ENCODE assay signal across 24 cellular contexts in the genomic region with DNA sequence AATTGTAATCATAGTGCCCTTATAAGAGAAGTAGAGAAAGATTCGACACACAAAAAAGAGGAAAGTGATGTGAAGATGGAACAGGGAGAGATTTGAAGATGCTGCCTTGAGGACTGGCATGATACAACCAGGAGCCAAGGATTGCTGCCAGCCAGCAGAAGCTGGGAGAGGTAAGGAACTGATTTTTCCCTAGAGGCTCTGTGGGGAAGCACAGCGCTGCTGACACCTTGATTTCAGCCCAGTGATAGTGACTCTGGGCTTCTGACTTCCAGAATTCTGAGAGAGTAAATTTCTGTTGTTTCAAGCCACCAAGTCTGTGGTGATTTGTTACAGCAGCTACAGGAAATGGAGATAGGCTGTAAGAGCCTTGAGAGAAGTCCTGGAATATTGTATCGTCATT.
DNase-seq lines count a peak whose midpoint lies in the region; ATAC-seq, FAIRE-seq and TF ChIP-seq lines count a peak whose summit lies in the region.
"Had no signal": no experiment of that assay in that cellular context is flagged by ENCODE, and none has a peak within 500 bp of the region (broad histone marks: within the 10 kb centered on the region; RNA-seq: fewer than 3 reads in every experiment).

No MANE protein-coding gene starts in this region.

- H3K4me3 ChIP-seq in HepG2 (replicated peaks in 1 of 3; ENCODE audit: insufficient read depth in 1 of 3, low read depth in 2 of 3, low read length in 3 of 3): no peak overlapping the region
- no peak overlapping the region for H3K4me3 ChIP-seq in right lobe of liver
- H3K4me3 ChIP-seq in WERI-Rb-1 (ENCODE audit: low read depth, low read length): no peak overlapping the region

- H3K9me3 ChIP-seq in HepG2 (ENCODE audit: low read length) (no peaks in the 10 kb centered on the region), right lobe of liver (no peaks in the 10 kb centered on the region), WERI-Rb-1 (ENCODE audit: severe bottlenecking) (no peaks in the 10 kb centered on the region)
- H3K9me3 ChIP-seq: Caco-2 had no signal

- DNase-seq in HepG2 (ENCODE audit: low spot score): no peak
- DNase-seq in right lobe of liver: no peak
- no peak for DNase-seq in WERI-Rb-1
- peak; percentile 24 for DNase-seq in iPS-NIHi7 (ENCODE audit: extremely low spot score)
- DNase-seq in NCI-H2029 treated with DMSO at 0.1 percent for 48 hours (lab: John Stamatoyannopoulos, UW): no peak
- DNase-seq: Caco-2; CD4-positive, CD25-positive, alpha-beta regulatory T cell; DMS 273 treated with DMSO at 0.1 percent for 48 hours; DMS79 treated with DMSO at 0.1 percent for 48 hours; GOT3; HFFc6; NCI-H1092 treated with DMSO at 0.1 percent for 48 hours; NCI-H1436 treated with DMSO at 0.1 percent for 48 hours; NCI-H1930; NCI-H226; NCI-H524; NCI-H774; PC-3; Right ventricle myocardium superior had no signal

- intact Hi-C loops in HepG2 (cut with micrococcal nuclease; ENCODE audit: unreplicated experiment): no loop called here
- intact Hi-C loops in right lobe of liver (cut with DNase I): no loop called here

- TF ChIP-seq POLR2A in HepG2 (IDR thresholded peaks at IDR 0.05; ENCODE audit: insufficient read depth in 1 of 2, low read depth in 2 of 2, low read length in 2 of 2): no peak
- TF ChIP-seq POLR2A in right lobe of liver (IDR thresholded peaks at IDR 0.05): no peak

- no peaks in the 10 kb centered on the region for H3K36me3 ChIP-seq in HepG2 (replicated peaks in 1 of 2; ENCODE audit: control insufficient read depth in 1 of 2, insufficient read depth in 2 of 2, low read length in 2 of 2)
- H3K36me3 ChIP-seq in right lobe of liver: no peaks in the 10 kb centered on the region
- no peaks in the 10 kb centered on the region for H3K36me3 ChIP-seq in WERI-Rb-1

- in situ Hi-C loops in HepG2 (cut with HindIII; ENCODE audit: extremely low pct_ligation_motif_present, low pct_unique_long_range_greater_than_20kb): no loop called here

- BruUV-seq in HepG2 (replicated peaks; lab: Mats Ljungman, UMichigan): no TSS peak

- POLR2A ChIA-PET in HepG2 (lab: Yijun Ruan, JAX): no interaction called here

- no peak for TF ChIP-seq CTCF in HepG2 (CRISPR knock-in tag; IDR thresholded peaks at IDR 0.05)
- TF ChIP-seq CTCF in right lobe of liver (IDR thresholded peaks at IDR 0.05): no peak
- 0 out of 2 replicates have a peak, but pooled peaks have one; percentile 16 for TF ChIP-seq CTCF in WERI-Rb-1 (IDR thresholded peaks at IDR 0.05; ENCODE audit: low read depth, low read length)

- H3K9ac ChIP-seq in HepG2 (ENCODE audit: insufficient read depth, low read depth, low read length): no peak overlapping the region
- H3K9ac ChIP-seq: KMS-11 had no signal

- CTCF ChIA-PET in HepG2 (lab: Yijun Ruan, JAX; ENCODE audit: low intra/inter-chr PET ratio, low total read pairs): no interaction called here

- H2AFZ ChIP-seq in HepG2 (ENCODE audit: low read length): no peak overlapping the region

- H3K27ac ChIP-seq in HepG2 (ENCODE audit: extremely low read length, insufficient read depth, low read length) (no peak overlapping the region), right lobe of liver (no peak overlapping the region), WERI-Rb-1 (no peak overlapping the region)
- H3K27ac ChIP-seq: KMS-11 had no signal

- no peak for TF ChIP-seq RAD21 in HepG2 (CRISPR knock-in tag; IDR thresholded peaks at IDR 0.05)

- no peak for FAIRE-seq in HepG2 (lab: Jason Lieb, UNC)
- FAIRE-seq: A204.1, GM12891 had no signal

- ATAC-seq in HepG2 (peak; percentile 44), right lobe of liver (no peak), HG03521 (IDR thresholded peaks at IDR 0.05; ENCODE audit: unreplicated experiment) (no peak), HG02610 (IDR thresholded peaks at IDR 0.05; ENCODE audit: unreplicated experiment) (no peak)
- ATAC-seq: PC-3 had no signal

- WGBS in HepG2 (ENCODE audit: low lambda C conversion rate): 2% methylated on average over 3 of the region's 3 CpGs
- 82% methylated on average over 3 of the region's 3 CpGs for WGBS in right lobe of liver (ENCODE audit: insufficient coverage, low coverage, low lambda C conversion rate, missing lambda C conversion rate)

- H3K27me3 ChIP-seq in HepG2 (ENCODE audit: control insufficient read depth in 1 of 2, insufficient read depth in 2 of 2, low read length in 2 of 2) (peaks cover 0 to 3% of the 10 kb centered on the region in 2 experiments; a peak in 2 of 5 replicates), right lobe of liver (no peaks in the 10 kb centered on the region), WERI-Rb-1 (ENCODE audit: insufficient read depth, low read depth, severe bottlenecking) (no peaks in the 10 kb centered on the region)

- H4K20me1 ChIP-seq in HepG2 (ENCODE audit: insufficient read depth, low read length): no peaks in the 10 kb centered on the region

- H3K4me1 ChIP-seq in HepG2 (ENCODE audit: insufficient read depth, low read length): no peaks in the 10 kb centered on the region
- no peaks in the 10 kb centered on the region for H3K4me1 ChIP-seq in right lobe of liver
- H3K4me1 ChIP-seq: Caco-2 had no signal

- TF ChIP-seq EP300 in HepG2 (IDR thresholded peaks at IDR 0.05; ENCODE audit: low read depth in 2 of 2, low read length in 2 of 2) (no peak), HepG2 (CRISPR knock-in tag; IDR thresholded peaks at IDR 0.05; ENCODE audit: borderline replicate concordance) (no peak)

- H3K79me2 ChIP-seq in HepG2 (ENCODE audit: insufficient read depth, low read length): no peaks in the 10 kb centered on the region

- no peak overlapping the region for H3K4me2 ChIP-seq in HepG2 (ENCODE audit: low read depth, low read length)
- H3K4me2 ChIP-seq: KMS-11 had no signal

TF ChIP-seq in HepG2, 621 proteins besides CTCF, POLR2A, EP300 and RAD21:
- TF ChIP-seq PHF5A (CRISPR knock-in tag; IDR thresholded peaks at IDR 0.05; ENCODE audit: low read depth, unreplicated experiment) (no peak), ZMYM3 (CRISPR knock-in tag; IDR thresholded peaks at IDR 0.05) (no peak), ZNF879 (CRISPR knock-in tag; IDR thresholded peaks at IDR 0.05) (no peak), ZSCAN20 (CRISPR knock-in tag; IDR thresholded peaks at IDR 0.05; ENCODE audit: borderline replicate concordance) (no peak), ZNF230 (CRISPR knock-in tag; IDR thresholded peaks at IDR 0.05) (no peak), EZH2 (conservative IDR thresholded peaks at IDR 0.05; ENCODE audit: low read depth, low read length) (no peak), NKX3-1 (CRISPR knock-in tag; IDR thresholded peaks at IDR 0.05) (no peak), SOX6 (IDR thresholded peaks at IDR 0.05) (no peak), SOX6 (CRISPR knock-in tag; IDR thresholded peaks at IDR 0.05) (no peak), ZNF746 (CRISPR knock-in tag; IDR thresholded peaks at IDR 0.05) (no peak), ZNF317 (CRISPR knock-in tag; IDR thresholded peaks at IDR 0.05) (no peak), PCBP1 (IDR thresholded peaks at IDR 0.05; ENCODE audit: borderline replicate concordance, low read depth, low read length) (no peak), SNAPC5 (CRISPR knock-in tag; IDR thresholded peaks at IDR 0.05; ENCODE audit: borderline replicate concordance) (no peak), ZNF83 (CRISPR knock-in tag; IDR thresholded peaks at IDR 0.05; ENCODE audit: borderline replicate concordance) (no peak), MATR3 (CRISPR knock-in tag; IDR thresholded peaks at IDR 0.05) (no peak), MTERF4 (CRISPR knock-in tag; IDR thresholded peaks at IDR 0.05) (no peak)
- TF ChIP-seq, protein P1, sequence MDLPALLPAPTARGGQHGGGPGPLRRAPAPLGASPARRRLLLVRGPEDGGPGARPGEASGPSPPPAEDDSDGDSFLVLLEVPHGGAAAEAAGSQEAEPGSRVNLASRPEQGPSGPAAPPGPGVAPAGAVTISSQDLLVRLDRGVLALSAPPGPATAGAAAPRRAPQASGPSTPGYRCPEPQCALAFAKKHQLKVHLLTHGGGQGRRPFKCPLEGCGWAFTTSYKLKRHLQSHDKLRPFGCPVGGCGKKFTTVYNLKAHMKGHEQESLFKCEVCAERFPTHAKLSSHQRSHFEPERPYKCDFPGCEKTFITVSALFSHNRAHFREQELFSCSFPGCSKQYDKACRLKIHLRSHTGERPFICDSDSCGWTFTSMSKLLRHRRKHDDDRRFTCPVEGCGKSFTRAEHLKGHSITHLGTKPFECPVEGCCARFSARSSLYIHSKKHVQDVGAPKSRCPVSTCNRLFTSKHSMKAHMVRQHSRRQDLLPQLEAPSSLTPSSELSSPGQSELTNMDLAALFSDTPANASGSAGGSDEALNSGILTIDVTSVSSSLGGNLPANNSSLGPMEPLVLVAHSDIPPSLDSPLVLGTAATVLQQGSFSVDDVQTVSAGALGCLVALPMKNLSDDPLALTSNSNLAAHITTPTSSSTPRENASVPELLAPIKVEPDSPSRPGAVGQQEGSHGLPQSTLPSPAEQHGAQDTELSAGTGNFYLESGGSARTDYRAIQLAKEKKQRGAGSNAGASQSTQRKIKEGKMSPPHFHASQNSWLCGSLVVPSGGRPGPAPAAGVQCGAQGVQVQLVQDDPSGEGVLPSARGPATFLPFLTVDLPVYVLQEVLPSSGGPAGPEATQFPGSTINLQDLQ (CRISPR knock-in tag; IDR thresholded peaks at IDR 0.05): no peak
